Comparison of ENCODE assay signal across 1 cellular context in genomic region chr10:1366811-1367425, GRCh38.
TF ChIP-seq lines count a peak whose summit lies in the region.

No MANE protein-coding gene starts in this region.

TF ChIP-seq in SK-N-SH treated with all-trans-retinoic acid at 6 μM for 48 hours, 23 proteins besides CTCF, POLR2A, EP300 and RAD21 (continued from another document):
- TF ChIP-seq CSRNP3 (CRISPR knock-in tag; IDR thresholded peaks at IDR 0.05): no peak
- TF ChIP-seq TCF4 (CRISPR knock-in tag; IDR thresholded peaks at IDR 0.05; ENCODE audit: borderline replicate concordance): no peak
- TF ChIP-seq POU6F1 (CRISPR knock-in tag; IDR thresholded peaks at IDR 0.05; ENCODE audit: borderline replicate concordance, low read depth): no peak
- TF ChIP-seq CREB5 (CRISPR knock-in tag; IDR thresholded peaks at IDR 0.05; ENCODE audit: low read depth): no peak
- no peak for TF ChIP-seq ZC3H10 (CRISPR knock-in tag; IDR thresholded peaks at IDR 0.05)
- TF ChIP-seq ZFP30 (CRISPR knock-in tag; IDR thresholded peaks at IDR 0.05): no peak
- no peak for TF ChIP-seq BACH2 (CRISPR knock-in tag; IDR thresholded peaks at IDR 0.05; ENCODE audit: borderline replicate concordance)
- no peak for TF ChIP-seq CSDC2 (CRISPR knock-in tag; IDR thresholded peaks at IDR 0.05)
- TF ChIP-seq ESRRG (CRISPR knock-in tag; IDR thresholded peaks at IDR 0.05): no peak
- TF ChIP-seq OSR1 (CRISPR knock-in tag; IDR thresholded peaks at IDR 0.05): no peak
